1 cellular context compared by ENCODE assay signal in the genomic region with DNA sequence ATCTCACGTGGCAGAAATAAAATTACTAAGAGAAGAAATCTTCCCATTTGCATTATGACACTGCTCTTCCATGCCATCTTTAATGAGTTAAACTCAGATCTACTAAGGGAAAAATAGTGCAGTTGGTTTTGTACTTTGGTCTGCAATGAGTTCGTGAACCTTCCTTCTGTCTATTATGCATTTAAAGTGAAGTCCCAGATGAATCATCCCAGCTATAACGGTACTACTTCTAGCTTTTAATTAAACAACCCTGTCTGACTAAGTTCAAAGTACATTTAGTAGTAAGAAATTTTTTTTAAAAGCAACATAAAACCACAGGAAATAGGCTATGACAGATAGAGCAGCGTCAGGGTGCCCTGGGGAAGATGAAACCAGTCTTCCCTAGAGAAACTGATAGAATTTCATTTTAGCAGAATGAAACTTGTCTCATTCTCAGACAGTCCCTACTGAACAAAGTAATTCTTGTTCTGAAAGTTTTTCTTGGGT.
TF ChIP-seq lines count a peak whose summit lies in the region.

No MANE protein-coding gene starts in this region.

TF ChIP-seq in GM12878, 131 proteins besides CTCF, POLR2A, EP300 and RAD21 (continued from another document and continues in another):
- TF ChIP-seq, protein P1, sequence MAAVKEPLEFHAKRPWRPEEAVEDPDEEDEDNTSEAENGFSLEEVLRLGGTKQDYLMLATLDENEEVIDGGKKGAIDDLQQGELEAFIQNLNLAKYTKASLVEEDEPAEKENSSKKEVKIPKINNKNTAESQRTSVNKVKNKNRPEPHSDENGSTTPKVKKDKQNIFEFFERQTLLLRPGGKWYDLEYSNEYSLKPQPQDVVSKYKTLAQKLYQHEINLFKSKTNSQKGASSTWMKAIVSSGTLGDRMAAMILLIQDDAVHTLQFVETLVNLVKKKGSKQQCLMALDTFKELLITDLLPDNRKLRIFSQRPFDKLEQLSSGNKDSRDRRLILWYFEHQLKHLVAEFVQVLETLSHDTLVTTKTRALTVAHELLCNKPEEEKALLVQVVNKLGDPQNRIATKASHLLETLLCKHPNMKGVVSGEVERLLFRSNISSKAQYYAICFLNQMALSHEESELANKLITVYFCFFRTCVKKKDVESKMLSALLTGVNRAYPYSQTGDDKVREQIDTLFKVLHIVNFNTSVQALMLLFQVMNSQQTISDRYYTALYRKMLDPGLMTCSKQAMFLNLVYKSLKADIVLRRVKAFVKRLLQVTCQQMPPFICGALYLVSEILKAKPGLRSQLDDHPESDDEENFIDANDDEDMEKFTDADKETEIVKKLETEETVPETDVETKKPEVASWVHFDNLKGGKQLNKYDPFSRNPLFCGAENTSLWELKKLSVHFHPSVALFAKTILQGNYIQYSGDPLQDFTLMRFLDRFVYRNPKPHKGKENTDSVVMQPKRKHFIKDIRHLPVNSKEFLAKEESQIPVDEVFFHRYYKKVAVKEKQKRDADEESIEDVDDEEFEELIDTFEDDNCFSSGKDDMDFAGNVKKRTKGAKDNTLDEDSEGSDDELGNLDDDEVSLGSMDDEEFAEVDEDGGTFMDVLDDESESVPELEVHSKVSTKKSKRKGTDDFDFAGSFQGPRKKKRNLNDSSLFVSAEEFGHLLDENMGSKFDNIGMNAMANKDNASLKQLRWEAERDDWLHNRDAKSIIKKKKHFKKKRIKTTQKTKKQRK (IDR thresholded peaks at IDR 0.05; ENCODE audit: low read depth, low read length): no peak
- TF ChIP-seq, protein P2, sequence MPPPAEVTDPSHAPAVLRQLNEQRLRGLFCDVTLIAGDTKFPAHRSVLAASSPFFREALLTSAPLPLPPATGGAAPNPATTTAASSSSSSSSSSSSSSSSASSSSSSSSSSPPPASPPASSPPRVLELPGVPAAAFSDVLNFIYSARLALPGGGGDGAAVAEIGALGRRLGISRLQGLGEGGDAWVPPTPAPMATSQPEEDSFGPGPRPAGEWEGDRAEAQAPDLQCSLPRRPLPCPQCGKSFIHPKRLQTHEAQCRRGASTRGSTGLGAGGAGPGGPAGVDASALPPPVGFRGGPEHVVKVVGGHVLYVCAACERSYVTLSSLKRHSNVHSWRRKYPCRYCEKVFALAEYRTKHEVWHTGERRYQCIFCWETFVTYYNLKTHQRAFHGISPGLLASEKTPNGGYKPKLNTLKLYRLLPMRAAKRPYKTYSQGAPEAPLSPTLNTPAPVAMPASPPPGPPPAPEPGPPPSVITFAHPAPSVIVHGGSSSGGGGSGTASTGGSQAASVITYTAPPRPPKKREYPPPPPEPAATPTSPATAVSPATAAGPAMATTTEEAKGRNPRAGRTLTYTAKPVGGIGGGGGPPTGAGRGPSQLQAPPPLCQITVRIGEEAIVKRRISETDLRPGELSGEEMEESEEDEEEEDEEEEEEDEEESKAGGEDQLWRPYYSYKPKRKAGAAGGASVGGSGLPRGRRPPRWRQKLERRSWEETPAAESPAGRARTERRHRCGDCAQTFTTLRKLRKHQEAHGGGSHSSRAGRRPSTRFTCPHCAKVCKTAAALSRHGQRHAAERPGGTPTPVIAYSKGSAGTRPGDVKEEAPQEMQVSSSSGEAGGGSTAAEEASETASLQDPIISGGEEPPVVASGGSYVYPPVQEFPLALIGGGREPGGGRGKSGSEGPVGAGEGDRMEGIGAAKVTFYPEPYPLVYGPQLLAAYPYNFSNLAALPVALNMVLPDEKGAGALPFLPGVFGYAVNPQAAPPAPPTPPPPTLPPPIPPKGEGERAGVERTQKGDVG (CRISPR knock-in tag; IDR thresholded peaks at IDR 0.05): no peak
- TF ChIP-seq IKZF1 (conservative IDR thresholded peaks at IDR 0.05): peak; percentile 29; the same call in 1 of the 2 replicates
- no peak for TF ChIP-seq RBBP5 (conservative IDR thresholded peaks at IDR 0.05)
- TF ChIP-seq, protein P3, sequence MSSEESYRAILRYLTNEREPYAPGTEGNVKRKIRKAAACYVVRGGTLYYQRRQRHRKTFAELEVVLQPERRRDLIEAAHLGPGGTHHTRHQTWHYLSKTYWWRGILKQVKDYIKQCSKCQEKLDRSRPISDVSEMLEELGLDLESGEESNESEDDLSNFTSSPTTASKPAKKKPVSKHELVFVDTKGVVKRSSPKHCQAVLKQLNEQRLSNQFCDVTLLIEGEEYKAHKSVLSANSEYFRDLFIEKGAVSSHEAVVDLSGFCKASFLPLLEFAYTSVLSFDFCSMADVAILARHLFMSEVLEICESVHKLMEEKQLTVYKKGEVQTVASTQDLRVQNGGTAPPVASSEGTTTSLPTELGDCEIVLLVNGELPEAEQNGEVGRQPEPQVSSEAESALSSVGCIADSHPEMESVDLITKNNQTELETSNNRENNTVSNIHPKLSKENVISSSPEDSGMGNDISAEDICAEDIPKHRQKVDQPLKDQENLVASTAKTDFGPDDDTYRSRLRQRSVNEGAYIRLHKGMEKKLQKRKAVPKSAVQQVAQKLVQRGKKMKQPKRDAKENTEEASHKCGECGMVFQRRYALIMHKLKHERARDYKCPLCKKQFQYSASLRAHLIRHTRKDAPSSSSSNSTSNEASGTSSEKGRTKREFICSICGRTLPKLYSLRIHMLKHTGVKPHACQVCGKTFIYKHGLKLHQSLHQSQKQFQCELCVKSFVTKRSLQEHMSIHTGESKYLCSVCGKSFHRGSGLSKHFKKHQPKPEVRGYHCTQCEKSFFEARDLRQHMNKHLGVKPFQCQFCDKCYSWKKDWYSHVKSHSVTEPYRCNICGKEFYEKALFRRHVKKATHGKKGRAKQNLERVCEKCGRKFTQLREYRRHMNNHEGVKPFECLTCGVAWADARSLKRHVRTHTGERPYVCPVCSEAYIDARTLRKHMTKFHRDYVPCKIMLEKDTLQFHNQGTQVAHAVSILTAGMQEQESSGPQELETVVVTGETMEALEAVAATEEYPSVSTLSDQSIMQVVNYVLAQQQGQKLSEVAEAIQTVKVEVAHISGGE (CRISPR knock-in tag; IDR thresholded peaks at IDR 0.05): no peak
- no peak for TF ChIP-seq SMARCA5 (IDR thresholded peaks at IDR 0.05)
- no peak for TF ChIP-seq SREBF1 (IDR thresholded peaks at IDR 0.05; ENCODE audit: low read length)
- TF ChIP-seq, protein P4, sequence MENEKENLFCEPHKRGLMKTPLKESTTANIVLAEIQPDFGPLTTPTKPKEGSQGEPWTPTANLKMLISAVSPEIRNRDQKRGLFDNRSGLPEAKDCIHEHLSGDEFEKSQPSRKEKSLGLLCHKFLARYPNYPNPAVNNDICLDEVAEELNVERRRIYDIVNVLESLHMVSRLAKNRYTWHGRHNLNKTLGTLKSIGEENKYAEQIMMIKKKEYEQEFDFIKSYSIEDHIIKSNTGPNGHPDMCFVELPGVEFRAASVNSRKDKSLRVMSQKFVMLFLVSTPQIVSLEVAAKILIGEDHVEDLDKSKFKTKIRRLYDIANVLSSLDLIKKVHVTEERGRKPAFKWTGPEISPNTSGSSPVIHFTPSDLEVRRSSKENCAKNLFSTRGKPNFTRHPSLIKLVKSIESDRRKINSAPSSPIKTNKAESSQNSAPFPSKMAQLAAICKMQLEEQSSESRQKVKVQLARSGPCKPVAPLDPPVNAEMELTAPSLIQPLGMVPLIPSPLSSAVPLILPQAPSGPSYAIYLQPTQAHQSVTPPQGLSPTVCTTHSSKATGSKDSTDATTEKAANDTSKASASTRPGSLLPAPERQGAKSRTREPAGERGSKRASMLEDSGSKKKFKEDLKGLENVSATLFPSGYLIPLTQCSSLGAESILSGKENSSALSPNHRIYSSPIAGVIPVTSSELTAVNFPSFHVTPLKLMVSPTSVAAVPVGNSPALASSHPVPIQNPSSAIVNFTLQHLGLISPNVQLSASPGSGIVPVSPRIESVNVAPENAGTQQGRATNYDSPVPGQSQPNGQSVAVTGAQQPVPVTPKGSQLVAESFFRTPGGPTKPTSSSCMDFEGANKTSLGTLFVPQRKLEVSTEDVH (IDR thresholded peaks at IDR 0.05; ENCODE audit: low read depth, partially characterized antibody): no peak
- no peak for TF ChIP-seq ESRRA (IDR thresholded peaks at IDR 0.05; ENCODE audit: low read length)
- peak; percentile 88 for TF ChIP-seq RUNX3 (IDR thresholded peaks at IDR 0.05; ENCODE audit: low read length)
- TF ChIP-seq SREBF2 (IDR thresholded peaks at IDR 0.05; ENCODE audit: low read length): no peak
- TF ChIP-seq EED (IDR thresholded peaks at IDR 0.05; ENCODE audit: low read depth): 0 out of 2 replicates have a peak, but pooled peaks have one; percentile 37
- no peak for TF ChIP-seq MTA3 (IDR thresholded peaks at IDR 0.05; ENCODE audit: borderline replicate concordance, low read length)
- no peak for TF ChIP-seq ZNF622 (IDR thresholded peaks at IDR 0.05)
- no peak for TF ChIP-seq CBX3 (IDR thresholded peaks at IDR 0.05; ENCODE audit: borderline replicate concordance, low read depth)
- no peak for TF ChIP-seq GABPA (IDR thresholded peaks at IDR 0.05; ENCODE audit: low read depth)
- TF ChIP-seq, protein P5, sequence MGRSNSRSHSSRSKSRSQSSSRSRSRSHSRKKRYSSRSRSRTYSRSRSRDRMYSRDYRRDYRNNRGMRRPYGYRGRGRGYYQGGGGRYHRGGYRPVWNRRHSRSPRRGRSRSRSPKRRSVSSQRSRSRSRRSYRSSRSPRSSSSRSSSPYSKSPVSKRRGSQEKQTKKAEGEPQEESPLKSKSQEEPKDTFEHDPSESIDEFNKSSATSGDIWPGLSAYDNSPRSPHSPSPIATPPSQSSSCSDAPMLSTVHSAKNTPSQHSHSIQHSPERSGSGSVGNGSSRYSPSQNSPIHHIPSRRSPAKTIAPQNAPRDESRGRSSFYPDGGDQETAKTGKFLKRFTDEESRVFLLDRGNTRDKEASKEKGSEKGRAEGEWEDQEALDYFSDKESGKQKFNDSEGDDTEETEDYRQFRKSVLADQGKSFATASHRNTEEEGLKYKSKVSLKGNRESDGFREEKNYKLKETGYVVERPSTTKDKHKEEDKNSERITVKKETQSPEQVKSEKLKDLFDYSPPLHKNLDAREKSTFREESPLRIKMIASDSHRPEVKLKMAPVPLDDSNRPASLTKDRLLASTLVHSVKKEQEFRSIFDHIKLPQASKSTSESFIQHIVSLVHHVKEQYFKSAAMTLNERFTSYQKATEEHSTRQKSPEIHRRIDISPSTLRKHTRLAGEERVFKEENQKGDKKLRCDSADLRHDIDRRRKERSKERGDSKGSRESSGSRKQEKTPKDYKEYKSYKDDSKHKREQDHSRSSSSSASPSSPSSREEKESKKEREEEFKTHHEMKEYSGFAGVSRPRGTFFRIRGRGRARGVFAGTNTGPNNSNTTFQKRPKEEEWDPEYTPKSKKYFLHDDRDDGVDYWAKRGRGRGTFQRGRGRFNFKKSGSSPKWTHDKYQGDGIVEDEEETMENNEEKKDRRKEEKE (IDR thresholded peaks at IDR 0.05): no peak
- peak; percentile 67 to 75; a peak in 3 of 4 replicates for TF ChIP-seq IKZF2 (IDR thresholded peaks at IDR 0.05)
- no peak for TF ChIP-seq RAD51 (IDR thresholded peaks at IDR 0.05)
- no peak for TF ChIP-seq BRCA1 (IDR thresholded peaks at IDR 0.05; ENCODE audit: low read depth, low read length)
- no peak for TF ChIP-seq NR2C1 (IDR thresholded peaks at IDR 0.05)
- TF ChIP-seq, protein P6, sequence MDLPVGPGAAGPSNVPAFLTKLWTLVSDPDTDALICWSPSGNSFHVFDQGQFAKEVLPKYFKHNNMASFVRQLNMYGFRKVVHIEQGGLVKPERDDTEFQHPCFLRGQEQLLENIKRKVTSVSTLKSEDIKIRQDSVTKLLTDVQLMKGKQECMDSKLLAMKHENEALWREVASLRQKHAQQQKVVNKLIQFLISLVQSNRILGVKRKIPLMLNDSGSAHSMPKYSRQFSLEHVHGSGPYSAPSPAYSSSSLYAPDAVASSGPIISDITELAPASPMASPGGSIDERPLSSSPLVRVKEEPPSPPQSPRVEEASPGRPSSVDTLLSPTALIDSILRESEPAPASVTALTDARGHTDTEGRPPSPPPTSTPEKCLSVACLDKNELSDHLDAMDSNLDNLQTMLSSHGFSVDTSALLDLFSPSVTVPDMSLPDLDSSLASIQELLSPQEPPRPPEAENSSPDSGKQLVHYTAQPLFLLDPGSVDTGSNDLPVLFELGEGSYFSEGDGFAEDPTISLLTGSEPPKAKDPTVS (IDR thresholded peaks at IDR 0.05; ENCODE audit: low read depth, low read length): no peak
- no peak for TF ChIP-seq SUPT20H (IDR thresholded peaks at IDR 0.05; ENCODE audit: borderline replicate concordance, control insufficient read depth, low read depth, low read length)
- TF ChIP-seq MXI1 (IDR thresholded peaks at IDR 0.05; ENCODE audit: low read depth, low read length): no peak
- TF ChIP-seq FOXK2 (IDR thresholded peaks at IDR 0.05): no peak
- TF ChIP-seq, protein P7, sequence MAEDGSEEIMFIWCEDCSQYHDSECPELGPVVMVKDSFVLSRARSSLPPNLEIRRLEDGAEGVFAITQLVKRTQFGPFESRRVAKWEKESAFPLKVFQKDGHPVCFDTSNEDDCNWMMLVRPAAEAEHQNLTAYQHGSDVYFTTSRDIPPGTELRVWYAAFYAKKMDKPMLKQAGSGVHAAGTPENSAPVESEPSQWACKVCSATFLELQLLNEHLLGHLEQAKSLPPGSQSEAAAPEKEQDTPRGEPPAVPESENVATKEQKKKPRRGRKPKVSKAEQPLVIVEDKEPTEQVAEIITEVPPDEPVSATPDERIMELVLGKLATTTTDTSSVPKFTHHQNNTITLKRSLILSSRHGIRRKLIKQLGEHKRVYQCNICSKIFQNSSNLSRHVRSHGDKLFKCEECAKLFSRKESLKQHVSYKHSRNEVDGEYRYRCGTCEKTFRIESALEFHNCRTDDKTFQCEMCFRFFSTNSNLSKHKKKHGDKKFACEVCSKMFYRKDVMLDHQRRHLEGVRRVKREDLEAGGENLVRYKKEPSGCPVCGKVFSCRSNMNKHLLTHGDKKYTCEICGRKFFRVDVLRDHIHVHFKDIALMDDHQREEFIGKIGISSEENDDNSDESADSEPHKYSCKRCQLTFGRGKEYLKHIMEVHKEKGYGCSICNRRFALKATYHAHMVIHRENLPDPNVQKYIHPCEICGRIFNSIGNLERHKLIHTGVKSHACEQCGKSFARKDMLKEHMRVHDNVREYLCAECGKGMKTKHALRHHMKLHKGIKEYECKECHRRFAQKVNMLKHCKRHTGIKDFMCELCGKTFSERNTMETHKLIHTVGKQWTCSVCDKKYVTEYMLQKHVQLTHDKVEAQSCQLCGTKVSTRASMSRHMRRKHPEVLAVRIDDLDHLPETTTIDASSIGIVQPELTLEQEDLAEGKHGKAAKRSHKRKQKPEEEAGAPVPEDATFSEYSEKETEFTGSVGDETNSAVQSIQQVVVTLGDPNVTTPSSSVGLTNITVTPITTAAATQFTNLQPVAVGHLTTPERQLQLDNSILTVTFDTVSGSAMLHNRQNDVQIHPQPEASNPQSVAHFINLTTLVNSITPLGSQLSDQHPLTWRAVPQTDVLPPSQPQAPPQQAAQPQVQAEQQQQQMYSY (CRISPR knock-in tag; IDR thresholded peaks at IDR 0.05): no peak
- no peak for TF ChIP-seq WRNIP1 (IDR thresholded peaks at IDR 0.05; ENCODE audit: borderline replicate concordance, low read depth, low read length)
- no peak for TF ChIP-seq YY1 (IDR thresholded peaks at IDR 0.05; ENCODE audit: low read depth, low read length)
- TF ChIP-seq BMI1 (IDR thresholded peaks at IDR 0.05; ENCODE audit: borderline replicate concordance): no peak
- no peak for TF ChIP-seq MYB (IDR thresholded peaks at IDR 0.05; ENCODE audit: borderline replicate concordance, low read depth, low read length)
- TF ChIP-seq NRF1 (conservative IDR thresholded peaks at IDR 0.05; ENCODE audit: low read depth, low read length): no peak
- TF ChIP-seq CBX5 (IDR thresholded peaks at IDR 0.05; ENCODE audit: low read depth): no peak
- no peak for TF ChIP-seq ZNF24 (IDR thresholded peaks at IDR 0.05)
- TF ChIP-seq TARDBP (IDR thresholded peaks at IDR 0.05; ENCODE audit: borderline replicate concordance): no peak
- TF ChIP-seq, protein P8, sequence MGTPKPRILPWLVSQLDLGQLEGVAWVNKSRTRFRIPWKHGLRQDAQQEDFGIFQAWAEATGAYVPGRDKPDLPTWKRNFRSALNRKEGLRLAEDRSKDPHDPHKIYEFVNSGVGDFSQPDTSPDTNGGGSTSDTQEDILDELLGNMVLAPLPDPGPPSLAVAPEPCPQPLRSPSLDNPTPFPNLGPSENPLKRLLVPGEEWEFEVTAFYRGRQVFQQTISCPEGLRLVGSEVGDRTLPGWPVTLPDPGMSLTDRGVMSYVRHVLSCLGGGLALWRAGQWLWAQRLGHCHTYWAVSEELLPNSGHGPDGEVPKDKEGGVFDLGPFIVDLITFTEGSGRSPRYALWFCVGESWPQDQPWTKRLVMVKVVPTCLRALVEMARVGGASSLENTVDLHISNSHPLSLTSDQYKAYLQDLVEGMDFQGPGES (IDR thresholded peaks at IDR 0.05): no peak
- TF ChIP-seq HDAC2 (IDR thresholded peaks at IDR 0.05): no peak
